Comparison of ENCODE assay signal across 1 cellular context in genomic region chr4:68347845-68348244, GRCh38.
TF ChIP-seq lines count a peak whose summit lies in the region.

No MANE protein-coding gene starts in this region.

TF ChIP-seq in HepG2, 621 proteins besides CTCF, POLR2A, EP300 and RAD21 (continued from another document):
- TF ChIP-seq ZNF644 (CRISPR knock-in tag; IDR thresholded peaks at IDR 0.05; ENCODE audit: low read depth) (no peak), ZBTB20 (CRISPR knock-in tag; IDR thresholded peaks at IDR 0.05; ENCODE audit: borderline replicate concordance, low read depth) (no peak), GRHL1 (CRISPR knock-in tag; conservative IDR thresholded peaks at IDR 0.05) (no peak), ZNF556 (CRISPR knock-in tag; IDR thresholded peaks at IDR 0.05; ENCODE audit: borderline replicate concordance) (no peak), ATF7 (IDR thresholded peaks at IDR 0.05) (no peak), ATF7 (CRISPR knock-in tag; IDR thresholded peaks at IDR 0.05) (no peak), MLX (CRISPR knock-in tag; IDR thresholded peaks at IDR 0.05) (no peak), UBTF (CRISPR knock-in tag; IDR thresholded peaks at IDR 0.05) (no peak), ELF1 (CRISPR knock-in tag; IDR thresholded peaks at IDR 0.05) (no peak), CEBPB (IDR thresholded peaks at IDR 0.05; ENCODE audit: borderline replicate concordance, low read depth, low read length) (no peak), HMG20B (CRISPR knock-in tag; conservative IDR thresholded peaks at IDR 0.05) (no peak)
